16 cellular contexts compared by ENCODE assay signal in the genomic region with DNA sequence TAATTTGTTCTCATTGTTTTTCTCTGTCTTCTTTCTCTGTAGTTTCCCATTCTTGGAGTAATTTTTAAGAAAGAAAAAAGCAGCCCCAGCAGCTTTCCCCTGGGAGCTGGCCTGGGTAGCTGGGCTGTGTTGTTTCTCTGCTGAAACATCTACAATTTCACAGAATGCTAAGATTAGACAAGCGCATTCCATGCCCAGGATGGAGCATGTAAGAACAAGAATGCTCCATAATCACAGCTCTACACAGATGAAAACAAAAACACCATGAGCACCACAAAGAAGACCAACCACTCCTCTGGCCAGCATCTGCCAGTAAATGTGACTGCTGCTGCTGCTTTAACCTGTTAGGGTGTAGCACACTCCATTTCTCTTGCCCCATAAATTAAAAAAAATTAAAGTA.
A peak's percentile ranks its signal among the peaks of the same experiment; 100 is the strongest.
DNase-seq lines count a peak whose midpoint lies in the region; ATAC-seq and TF ChIP-seq lines count a peak whose summit lies in the region.
"Had no signal": no experiment of that assay in that cellular context is flagged by ENCODE, and none has a peak within 500 bp of the region (broad histone marks: within the 10 kb centered on the region; RNA-seq: fewer than 3 reads in every experiment).

No MANE protein-coding gene starts in this region.

- peak; percentile 38 for DNase-seq in AG10803 (ENCODE audit: low read depth)
- DNase-seq in HPDE6-E6E7 (ENCODE audit: extremely low spot score): peak; percentile 28
- peak; percentile 1 for DNase-seq in left kidney (ENCODE audit: low read depth, low spot score)
- DNase-seq in left lung: no peak
- DNase-seq: EL, kidney glomerular epithelial cell, NCI-H2081 treated with DMSO at 0.1 percent for 48 hours, psoas muscle had no signal

- intact Hi-C loops in left lung (cut with DNase I): no loop called here

- TF ChIP-seq CTCF in AG10803 (conservative IDR thresholded peaks at IDR 0.05; ENCODE audit: low read length): no peak
- no peak for TF ChIP-seq CTCF in brain (conservative IDR thresholded peaks at IDR 0.05)
- no peak for TF ChIP-seq CTCF in left lung (IDR thresholded peaks at IDR 0.05)

- H3K9me3 ChIP-seq in left lung: no peaks in the 10 kb centered on the region
- H3K9me3 ChIP-seq: psoas muscle, thoracic aorta had no signal

- H3K27me3 Mint-ChIP-seq in brain: no peaks in the 10 kb centered on the region

- H3K27ac ChIP-seq in left lung: no peak overlapping the region
- H3K27ac ChIP-seq: BLaER1 treated with 17β-estradiol and CSF1 and Interleukin-3, amounts not matched to agents 10 nM and 100 nM; psoas muscle; thoracic aorta; VCaP had no signal

- no peaks in the 10 kb centered on the region for H3K4me1 ChIP-seq in left lung
- H3K4me1 ChIP-seq: psoas muscle had no signal

- no peaks in the 10 kb centered on the region for H3K36me3 Mint-ChIP-seq in brain

- peak overlapping the region in 4 of 5 experiments; percentile 21 to 78 (median 34) for H3K27ac Mint-ChIP-seq in brain

- H3K27me3 ChIP-seq in left lung: no peaks in the 10 kb centered on the region
- H3K27me3 ChIP-seq: BLaER1 treated with 17β-estradiol and CSF1 and Interleukin-3, amounts not matched to agents 10 nM and 100 nM had no signal

- ATAC-seq in HG02973 (IDR thresholded peaks at IDR 0.05; ENCODE audit: unreplicated experiment) (no peak), left lung (no peak), GM21529 (IDR thresholded peaks at IDR 0.05; ENCODE audit: unreplicated experiment) (no peak), HG03354 (IDR thresholded peaks at IDR 0.05; ENCODE audit: poor library complexity, severe bottlenecking, unreplicated experiment) (no peak)
- ATAC-seq: GM12878, psoas muscle had no signal

- no peak overlapping the region for H3K4me3 Mint-ChIP-seq in brain

- H3K36me3 ChIP-seq in left lung: no peaks in the 10 kb centered on the region
- H3K36me3 ChIP-seq: BLaER1 treated with 17β-estradiol and CSF1 and Interleukin-3, amounts not matched to agents 10 nM and 100 nM; thoracic aorta had no signal

- H3K9me3 Mint-ChIP-seq in brain: peaks cover 0 to 2% (median 0%) of the 10 kb centered on the region in 5 experiments

- H3K4me1 Mint-ChIP-seq in brain: peaks cover 17% of the 10 kb centered on the region

- H3K4me3 ChIP-seq in AG10803 (ENCODE audit: low read length) (no peak overlapping the region), left lung (no peak overlapping the region)
- H3K4me3 ChIP-seq: BLaER1 treated with 17β-estradiol and CSF1 and Interleukin-3, amounts not matched to agents 10 nM and 100 nM; GM12878; psoas muscle; thoracic aorta had no signal

Comparison
In these comparisons a context has a peak if more than half of its experiments do, and no peak if none do; other contexts are left out.
1. DNase-seq: peak in AG10803 (single experiment), HPDE6-E6E7 (single experiment) and left kidney (single experiment); none in left lung (0 of 2).